In the genomic region with DNA sequence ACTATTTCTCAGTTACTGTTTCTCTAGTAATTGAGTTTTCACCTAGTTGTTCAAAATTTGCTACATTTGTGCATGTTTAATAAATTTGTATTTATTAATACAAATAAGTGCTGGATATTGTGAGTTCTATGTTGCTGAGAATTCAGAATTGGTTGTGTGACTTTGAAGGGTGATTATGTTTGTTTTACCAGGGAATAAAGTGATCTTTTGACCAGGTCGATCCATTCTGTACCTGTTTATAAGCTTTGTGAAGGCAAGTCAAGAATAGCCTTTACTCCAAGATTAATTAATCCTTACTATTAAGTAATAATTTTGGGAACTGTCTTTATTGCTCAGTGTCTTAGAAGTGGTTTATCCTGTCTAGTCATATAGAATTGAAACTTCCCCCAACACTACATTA, we compare ENCODE assay signal across 11 cellular contexts.
"Had no signal": no experiment of that assay in that cellular context is flagged by ENCODE, and none has a peak within 500 bp of the region (broad histone marks: within the 10 kb centered on the region; RNA-seq: fewer than 3 reads in every experiment).

No MANE protein-coding gene starts in this region.

- H3K4me2 ChIP-seq: GM23338 had no signal

- H3K36me3 ChIP-seq: HAP-1 had no signal

- H3K4me1 ChIP-seq: HAP-1 had no signal

- H3K9me3 ChIP-seq: HAP-1 had no signal

- H3K27ac ChIP-seq: GM23248 had no signal

- DNase-seq: GM23248, GOT3, H7, H9, HCEC 1CT, HFFc6 had no signal

- FAIRE-seq: H1, H54 had no signal

- ATAC-seq: GM23338, HCT116 had no signal

- H3K9ac ChIP-seq: GM23248 had no signal

- H2AFZ ChIP-seq: GM23248, GM23338 had no signal

- H3K4me3 ChIP-seq: GM23248, GM23338, HAP-1 had no signal
